22 cellular contexts compared by ENCODE assay signal in the genomic region with DNA sequence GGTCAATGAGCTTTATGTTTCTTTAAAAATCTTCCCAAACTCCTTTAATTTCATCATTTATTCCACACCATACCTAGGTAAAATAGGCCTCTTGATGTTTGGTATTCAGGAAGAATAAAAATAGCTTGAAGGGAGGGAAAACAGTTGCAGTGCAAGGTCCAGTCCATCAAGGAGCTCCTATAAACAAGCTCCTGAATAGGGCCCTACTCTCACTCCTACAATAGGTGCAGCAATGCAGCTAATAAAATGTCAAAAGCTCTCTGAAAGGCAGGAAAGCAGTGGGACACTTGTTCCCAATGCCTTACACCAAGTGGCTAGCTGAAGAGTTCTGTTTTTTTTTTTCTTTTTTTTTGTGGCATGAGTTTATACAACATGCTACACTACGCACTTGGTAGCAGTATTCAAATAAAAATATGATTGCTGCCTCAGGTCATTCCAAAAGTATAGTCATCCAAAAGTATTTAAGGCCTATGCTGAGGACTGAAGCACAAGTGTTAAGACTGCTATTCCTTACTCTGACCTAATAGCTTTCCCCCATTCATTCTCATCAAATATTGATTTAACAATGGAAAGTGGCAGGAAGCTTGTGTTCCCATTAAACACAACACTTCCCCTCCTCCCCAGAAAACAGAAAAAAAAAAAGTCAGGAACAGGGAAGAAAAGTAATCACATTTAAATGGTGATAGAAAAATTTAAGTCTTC. TPM values are rescaled to one million over a fixed set of nuclear protein-coding genes. Genes with fewer than 3 reads are reported as not detected.
A peak's percentile ranks its signal among the peaks of the same experiment; 100 is the strongest.
DNase-seq lines count a peak whose midpoint lies in the region; ATAC-seq and TF ChIP-seq lines count a peak whose summit lies in the region.
"Had no signal": no experiment of that assay in that cellular context is flagged by ENCODE, and none has a peak within 500 bp of the region (broad histone marks: within the 10 kb centered on the region; RNA-seq: fewer than 3 reads in every experiment).

No MANE protein-coding gene starts in this region.

- no peak overlapping the region for H3K4me3 Mint-ChIP-seq in progenitor cell of endocrine pancreas (ENCODE audit: low read depth)
- H3K4me3 Mint-ChIP-seq in mesothelial cell of epicardium = no peak overlapping the region
- H3K4me3 Mint-ChIP-seq: activated CD4-positive, alpha-beta T cell treated with anti-CD3 and anti-CD28 coated beads, Interleukin-2, amount 10 ng/mL, durations not matched to agents 24 days and 14 days had no signal

- no peaks in the 10 kb centered on the region for H4K20me1 ChIP-seq in PC-3 (ENCODE audit: low read length)

- no peaks in the 10 kb centered on the region for H3F3A ChIP-seq in PC-3 (ENCODE audit: low read length, unreplicated experiment)

- H3K27me3 ChIP-seq in PC-3 (ENCODE audit: low read length) = no peaks in the 10 kb centered on the region
- H3K27me3 ChIP-seq: cardiac muscle cell, dorsolateral prefrontal cortex, heart left ventricle, SJSA1 had no signal

- H3K36me3 ChIP-seq in PC-3 (ENCODE audit: low read depth, low read length) = peaks cover 77% of the 10 kb centered on the region

- no peaks in the 10 kb centered on the region for H3K9me2 ChIP-seq in PC-3 (replicated peaks; ENCODE audit: low read length)

- CTCF ChIA-PET in PC-3 (lab: Charles Lee) = no interaction called here

- H3K27ac Mint-ChIP-seq in progenitor cell of endocrine pancreas = peak overlapping the region; percentile 53
- H3K27ac Mint-ChIP-seq in mesothelial cell of epicardium = no peak overlapping the region
- H3K27ac Mint-ChIP-seq: activated CD4-positive, alpha-beta T cell treated with anti-CD3 and anti-CD28 coated beads, Interleukin-2, amount 10 ng/mL, durations not matched to agents 24 days and 14 days had no signal

- H3K27ac ChIP-seq in PC-3 (ENCODE audit: low read length) = peak overlapping the region; percentile 43
- H3K27ac ChIP-seq: cardiac muscle cell, GM23248, heart left ventricle, psoas muscle, SJSA1 had no signal

- H3K27me3 Mint-ChIP-seq in progenitor cell of endocrine pancreas = no peaks in the 10 kb centered on the region
- H3K27me3 Mint-ChIP-seq in mesothelial cell of epicardium (ENCODE audit: low read depth) = no peaks in the 10 kb centered on the region
- H3K27me3 Mint-ChIP-seq: activated CD4-positive, alpha-beta T cell treated with anti-CD3 and anti-CD28 coated beads, Interleukin-2, amount 10 ng/mL, durations not matched to agents 24 days and 14 days had no signal

- H2AFZ ChIP-seq in PC-3 (ENCODE audit: low read length) = no peak overlapping the region
- H2AFZ ChIP-seq: GM23248 had no signal

- peaks cover 44% of the 10 kb centered on the region for H3K36me3 Mint-ChIP-seq in progenitor cell of endocrine pancreas (ENCODE audit: insufficient read depth)
- peaks cover 42% of the 10 kb centered on the region for H3K36me3 Mint-ChIP-seq in mesothelial cell of epicardium

- no peaks in the 10 kb centered on the region for H3K9me3 Mint-ChIP-seq in progenitor cell of endocrine pancreas (ENCODE audit: low read depth)
- peaks cover 4% of the 10 kb centered on the region for H3K9me3 Mint-ChIP-seq in mesothelial cell of epicardium

- H3K4me1 Mint-ChIP-seq in progenitor cell of endocrine pancreas (ENCODE audit: low read depth) (peaks cover 27% of the 10 kb centered on the region), mesothelial cell of epicardium (peaks cover 9% of the 10 kb centered on the region)

- in situ Hi-C loops in GM13977 (cut with MboI; ENCODE audit: low pct_unique_long_range_greater_than_20kb, low sequenced_read_pairs, unreplicated experiment) = no loop called here

- no peaks in the 10 kb centered on the region for H3K9me3 ChIP-seq in PC-3 (ENCODE audit: low read length)
- H3K9me3 ChIP-seq: heart left ventricle, psoas muscle, SJSA1 had no signal

- DNase-seq in DMS153 treated with DMSO at 0.1 percent for 48 hours (lab: John Stamatoyannopoulos, UW; ENCODE audit: unreplicated experiment) = peak; percentile 13
- peak; percentile 18 for DNase-seq in PC-3
- DNase-seq in left colon = no peak
- DNase-seq in progenitor cell of endocrine pancreas (ENCODE audit: low spot score, unreplicated experiment) = no peak
- no peak for DNase-seq in GM13977 (ENCODE audit: low spot score)
- DNase-seq in mesothelial cell of epicardium (ENCODE audit: low spot score in 2 of 2, unreplicated experiment in 2 of 2) = no peak
- no peak for DNase-seq in OCI-M2 (lab: John Stamatoyannopoulos, UW; ENCODE audit: unreplicated experiment)
- DNase-seq: activated CD4-positive, alpha-beta T cell treated with anti-CD3 and anti-CD28 coated beads, Interleukin-2, amount 10 ng/mL, durations not matched to agents 24 days and 14 days; activated CD8-positive, alpha-beta memory T cell treated with anti-CD3 and anti-CD28 coated beads, Interleukin-2, amount 50 U/mL, for 4 hours; AML-193; amygdala; COR-L47; dorsolateral prefrontal cortex; GM23248; heart left ventricle; NCI-H1105; NCI-H510A; psoas muscle had no signal

- H3K4me2 ChIP-seq in PC-3 (ENCODE audit: low read length) = peak overlapping the region; percentile 31

- intact Hi-C loops in PC-3 (cut with micrococcal nuclease) = no loop called here
- intact Hi-C loops in left colon (cut with DNase I, micrococcal nuclease) = no loop called here

- H3K4me1 ChIP-seq in PC-3 (ENCODE audit: insufficient read depth, low read length) = peaks cover 18% of the 10 kb centered on the region
- H3K4me1 ChIP-seq: psoas muscle, SJSA1 had no signal

- BruUV-seq in PC-3 (replicated peaks; lab: Mats Ljungman, UMichigan) = no TSS peak

- no peaks in the 10 kb centered on the region for H3K79me2 ChIP-seq in PC-3 (ENCODE audit: low read length)

- H3K4me3 ChIP-seq in PC-3 (ENCODE audit: low read length) = no peak overlapping the region
- H3K4me3 ChIP-seq: cardiac muscle cell, dorsolateral prefrontal cortex, GM23248, heart left ventricle, psoas muscle, SJSA1 had no signal

- peak; percentile 56 for ATAC-seq in PC-3
- ATAC-seq in left colon = peak; percentile 91
- ATAC-seq: heart left ventricle, psoas muscle had no signal

- no peak overlapping the region for H3K9ac ChIP-seq in PC-3 (ENCODE audit: low read length)
- H3K9ac ChIP-seq: GM23248 had no signal

- no peak for TF ChIP-seq CTCF in PC-3 (conservative IDR thresholded peaks at IDR 0.05; ENCODE audit: low read depth, low read length)
- TF ChIP-seq CTCF in progenitor cell of endocrine pancreas (IDR thresholded peaks at IDR 0.05; ENCODE audit: unreplicated experiment) = no peak
- no peak for TF ChIP-seq CTCF in GM13977 (IDR thresholded peaks at IDR 0.05; ENCODE audit: extremely low read depth, insufficient read depth, missing control alignments)
- TF ChIP-seq CTCF in mesothelial cell of epicardium (IDR thresholded peaks at IDR 0.05; ENCODE audit: unreplicated experiment) = no peak

- POLR2A ChIA-PET in PC-3 (lab: Charles Lee; ENCODE audit: unreplicated experiment) = interaction anchor here (0.7 kb wide), 1 partner anchor 13 kb away, joined by 11 read pairs; a partner anchor contains a TSS

RNA-seq across cellular contexts. Expression of a gene that starts 9.8 kb away (rescaled TPM):
- total RNA-seq in PC-3 (2014; rRNA removed) = not detected in 2 replicates
- total RNA-seq in left colon = not detected
- 0.31 and 0.38 TPM in 2 replicates for total RNA-seq in progenitor cell of endocrine pancreas
- 0.42 to 0.57 TPM (median 0.49 TPM) in 3 replicates for total RNA-seq in mesothelial cell of epicardium
- total RNA-seq: activated CD4-positive, alpha-beta T cell treated with anti-CD3 and anti-CD28 coated beads, Interleukin-2, amount 10 ng/mL, durations not matched to agents 24 days and 14 days; Daoy; GM23248; psoas muscle; SJSA1; T-helper 1 cell treated with Interleukin-12 subunit alpha and Interleukin-12 subunit beta and Interleukin-4 antibody, amounts not matched to agents 30 ng/mL and 1 ng/mL, for 36 hours had no signal

RNA-seq across cellular contexts. Expression of a gene that starts 13.3 kb away (rescaled TPM):
- total RNA-seq in PC-3 (2014; rRNA removed) = 68.3 and 83.7 TPM in 2 replicates
- 10 to 100 TPM; 52.2 to 53.0 TPM for total RNA-seq in left colon
- 52.7 and 53.9 TPM in 2 replicates for total RNA-seq in progenitor cell of endocrine pancreas
- total RNA-seq in mesothelial cell of epicardium = 38.4 to 40.5 TPM (median 38.5 TPM) in 3 replicates

RNA-seq across cellular contexts. Expression of a gene that starts 37.4 kb away (rescaled TPM):
- total RNA-seq in PC-3 (2014; rRNA removed) (45.7 and 52.3 TPM in 2 replicates), left colon (100 to 1,000 TPM; 114 to 138 TPM), progenitor cell of endocrine pancreas (63.6 and 65.2 TPM in 2 replicates), mesothelial cell of epicardium (60.5 to 64.5 TPM (median 61.2 TPM) in 3 replicates)

Comparison
In these comparisons a context has a peak if more than half of its experiments do, and no peak if none do; other contexts are left out.
1. DNase-seq: peak in DMS153 treated with DMSO at 0.1 percent for 48 hours (single experiment) and PC-3 (single experiment); none in left colon (0 of 2), progenitor cell of endocrine pancreas (single experiment), GM13977 (single experiment), mesothelial cell of epicardium (0 of 2) and OCI-M2 (single experiment).